9 cellular contexts compared by ENCODE assay signal in genomic region chr12:45244561-45245348, GRCh38. TPM values are rescaled to one million over a fixed set of nuclear protein-coding genes. Genes with fewer than 3 reads are reported as not detected.
DNase-seq lines count a peak whose midpoint lies in the region; ATAC-seq, FAIRE-seq and TF ChIP-seq lines count a peak whose summit lies in the region.
"Had no signal": no experiment of that assay in that cellular context is flagged by ENCODE, and none has a peak within 500 bp of the region (broad histone marks: within the 10 kb centered on the region; RNA-seq: fewer than 3 reads in every experiment).

No MANE protein-coding gene starts in this region.

- no peaks in the 10 kb centered on the region for H3K27me3 ChIP-seq in SJSA1 (replicated peaks)

- DNase-seq in SJSA1 (ENCODE audit: low read depth in 1 of 2, low spot score in 2 of 2), result peak in 1 of 2 experiments; percentile 61
- DNase-seq in mucosa of descending colon, result peak in 1 of 3 donors; percentile 11
- no peak for DNase-seq in UCSD-AML1 (lab: John Stamatoyannopoulos, UW; ENCODE audit: unreplicated experiment)
- no peak for DNase-seq in NCI-H146 (lab: John Stamatoyannopoulos, UW)
- DNase-seq in urothelium cell line (ENCODE audit: low spot score), result no peak

- FAIRE-seq in urothelium cell line (lab: Jason Lieb, UNC), result no peak
- FAIRE-seq: K562 had no signal

- H3K4me3 ChIP-seq in SJSA1 (peak overlapping the region; percentile 23), mucosa of descending colon (no peak overlapping the region)
- H3K4me3 ChIP-seq: K562 had no signal

- TF ChIP-seq CTCF in mucosa of descending colon (IDR thresholded peaks at IDR 0.05), result no peak

- peak overlapping the region; percentile 79 for H3K27ac ChIP-seq in SJSA1

- H3K9me3 ChIP-seq in SJSA1 (replicated peaks) (no peaks in the 10 kb centered on the region), mucosa of descending colon (no peaks in the 10 kb centered on the region)

- H3K4me1 ChIP-seq in SJSA1 (replicated peaks) (peaks cover 34% of the 10 kb centered on the region), mucosa of descending colon (ENCODE audit: low read depth) (no peaks in the 10 kb centered on the region)

- H3K36me3 ChIP-seq in SJSA1 (no peaks in the 10 kb centered on the region; the same call in 1 of the 2 replicates), mucosa of descending colon (ENCODE audit: low read depth) (no peaks in the 10 kb centered on the region)

- ATAC-seq in GM18517 (IDR thresholded peaks at IDR 0.05; ENCODE audit: unreplicated experiment) (peak; percentile 84), HG02571 (IDR thresholded peaks at IDR 0.05; ENCODE audit: unreplicated experiment) (peak; percentile 91), mucosa of descending colon (peak; percentile 64), HG03439 (IDR thresholded peaks at IDR 0.05; ENCODE audit: unreplicated experiment) (no peak)
- ATAC-seq: K562 had no signal

- intact Hi-C loops in mucosa of descending colon (cut with DNase I, micrococcal nuclease), result no loop called here

RNA-seq across cellular contexts. Expression of gene ANO6, which starts 28.9 kb away (rescaled TPM):
- total RNA-seq in SJSA1 (2014; rRNA removed; shearing (Covaris generic)), result 57.5 and 88.8 TPM in 2 replicates
- total RNA-seq in mucosa of descending colon, result 10 to 100 TPM in 2 of 3 donors, 1 to 10 TPM in 1; 7.8 to 65.8 (median 15.2) TPM
